Comparison of ENCODE assay signal across 1 cellular context in genomic region chrX:68175569-68175968, GRCh38.
TF ChIP-seq lines count a peak whose summit lies in the region.

No MANE protein-coding gene starts in this region.

TF ChIP-seq in IMR-90, 13 proteins besides CTCF, POLR2A, EP300 and RAD21:
- TF ChIP-seq CEBPB (IDR thresholded peaks at IDR 0.05; ENCODE audit: low read depth, low read length) (peak; percentile 64), FOS (IDR thresholded peaks at IDR 0.05; ENCODE audit: low read depth, low read length) (0 out of 2 replicates have a peak, but pooled peaks have one; percentile 30), SMC3 (IDR thresholded peaks at IDR 0.05; ENCODE audit: low read depth, low read length) (no peak)
